Comparison of ENCODE assay signal across 1 cellular context in genomic region chr9:121354770-121355169, GRCh38.
TF ChIP-seq lines count a peak whose summit lies in the region.

No MANE protein-coding gene starts in this region.

TF ChIP-seq in IMR-90, 13 proteins besides CTCF, POLR2A, EP300 and RAD21:
- TF ChIP-seq RCOR1 (IDR thresholded peaks at IDR 0.05; ENCODE audit: insufficient replicate concordance, low read length) (peak; percentile 92), NFE2L2 (IDR thresholded peaks at IDR 0.05; ENCODE audit: low read depth, low read length) (no peak), USF2 (IDR thresholded peaks at IDR 0.05; ENCODE audit: low read depth, low read length) (no peak), CEBPB (IDR thresholded peaks at IDR 0.05; ENCODE audit: low read depth, low read length) (0 out of 2 replicates have a peak, but pooled peaks have one; percentile 11), FOS (IDR thresholded peaks at IDR 0.05; ENCODE audit: low read depth, low read length) (peak; percentile 69), BHLHE40 (IDR thresholded peaks at IDR 0.05; ENCODE audit: low read depth, low read length) (peak; percentile 69; the same call in 1 of the 2 replicates)
TF ChIP-seq in IMR-90: peak in this region for 4.
